Comparison of ENCODE assay signal across 19 cellular contexts in the genomic region with DNA sequence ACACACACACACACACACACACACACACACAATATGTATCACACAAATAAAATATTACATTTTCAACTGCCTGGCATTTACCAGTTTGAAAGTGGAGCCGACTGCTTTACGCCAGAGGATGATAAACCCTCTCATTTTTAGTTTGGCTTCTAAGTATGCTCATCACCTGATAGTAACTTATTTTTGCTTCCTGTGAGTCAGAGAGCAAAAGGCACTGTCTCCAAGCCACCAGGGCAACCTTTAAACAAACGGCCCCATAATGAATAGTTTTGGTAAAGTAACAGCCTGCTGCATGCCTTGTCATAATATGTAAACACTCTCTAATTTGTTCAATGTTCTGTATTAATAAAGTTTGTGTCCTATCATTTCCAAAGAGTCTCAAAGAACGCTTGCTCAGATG. TPM values are rescaled to one million over a fixed set of nuclear protein-coding genes. Genes with fewer than 3 reads are reported as not detected.
A peak's percentile ranks its signal among the peaks of the same experiment; 100 is the strongest.
DNase-seq lines count a peak whose midpoint lies in the region; ATAC-seq, FAIRE-seq and TF ChIP-seq lines count a peak whose summit lies in the region.
"Had no signal": no experiment of that assay in that cellular context is flagged by ENCODE, and none has a peak within 500 bp of the region (broad histone marks: within the 10 kb centered on the region; RNA-seq: fewer than 3 reads in every experiment).

No MANE protein-coding gene starts in this region.

- intact Hi-C loops in HepG2 (cut with micrococcal nuclease; ENCODE audit: unreplicated experiment) = loop anchor here (5.0 kb wide), 1 partner anchor 585 kb away; no protein-coding TSS in a partner anchor

- H3K79me2 ChIP-seq in astrocyte (ENCODE audit: insufficient read depth, low read length) (no peaks in the 10 kb centered on the region), HepG2 (ENCODE audit: insufficient read depth, low read length) (no peaks in the 10 kb centered on the region)

- WGBS in HepG2 (ENCODE audit: low lambda C conversion rate) = 2% methylated on average over 4 of the region's 4 CpGs

- H3K27ac ChIP-seq in astrocyte (ENCODE audit: low read depth, low read length) = no peak overlapping the region
- H3K27ac ChIP-seq in HepG2 (ENCODE audit: extremely low read length, insufficient read depth, low read length) = no peak overlapping the region
- H3K27ac ChIP-seq: gastroesophageal sphincter, neutrophil had no signal

- BruUV-seq in HepG2 (replicated peaks; lab: Mats Ljungman, UMichigan) = no TSS peak

- H3K27me3 Mint-ChIP-seq in astrocyte (ENCODE audit: low read depth, unreplicated experiment) = peaks cover 20% of the 10 kb centered on the region

- H3K4me2 ChIP-seq in astrocyte (ENCODE audit: low read length) (no peak overlapping the region), HepG2 (ENCODE audit: low read depth, low read length) (peak overlapping the region; percentile 23; the same call in 1 of the 2 replicates)

- POLR2A ChIA-PET in HepG2 (lab: Yijun Ruan, JAX) = no interaction called here

- H3K36me3 Mint-ChIP-seq in astrocyte (ENCODE audit: low read depth, unreplicated experiment) = no peaks in the 10 kb centered on the region
- H3K36me3 Mint-ChIP-seq: T-cell, type B pancreatic cell had no signal

- no peak for TF ChIP-seq CTCF in astrocyte (IDR thresholded peaks at IDR 0.05; ENCODE audit: insufficient read depth, low read depth, low read length)
- no peak for TF ChIP-seq CTCF in HepG2 (CRISPR knock-in tag; IDR thresholded peaks at IDR 0.05)

- H3K4me1 ChIP-seq in astrocyte (ENCODE audit: insufficient read depth, low read length) (peaks cover 8% of the 10 kb centered on the region), HepG2 (ENCODE audit: insufficient read depth, low read length) (peaks cover 7% of the 10 kb centered on the region; the same call in 1 of the 2 replicates)

- H3K36me3 ChIP-seq in astrocyte (ENCODE audit: insufficient read depth, low read length) = no peaks in the 10 kb centered on the region
- H3K36me3 ChIP-seq in HepG2 (replicated peaks in 1 of 2; ENCODE audit: control insufficient read depth in 1 of 2, insufficient read depth in 2 of 2, low read length in 2 of 2) = no peaks in the 10 kb centered on the region
- H3K36me3 ChIP-seq: gastroesophageal sphincter, neutrophil had no signal

- H3K4me3 ChIP-seq in astrocyte (ENCODE audit: insufficient read depth, low read depth, low read length) = no peak overlapping the region
- no peak overlapping the region for H3K4me3 ChIP-seq in HepG2 (replicated peaks in 1 of 3; ENCODE audit: insufficient read depth in 1 of 3, low read depth in 2 of 3, low read length in 3 of 3)
- H3K4me3 ChIP-seq: gastroesophageal sphincter, lung had no signal

- DNase-seq in Daoy (ENCODE audit: low read depth) = peak; percentile 32
- DNase-seq in HS-5 (ENCODE audit: low read depth) = peak; percentile 24
- peak; percentile 7 for DNase-seq in astrocyte (ENCODE audit: low read depth)
- DNase-seq in HepG2 (ENCODE audit: low spot score) = peak; percentile 23
- no peak for DNase-seq in SKM-1 treated with dmso at 0.1 percent for 144 hours (lab: John Stamatoyannopoulos, UW; ENCODE audit: unreplicated experiment)
- no peak for DNase-seq in DMS79 (lab: John Stamatoyannopoulos, UW)
- DNase-seq in HPDE6-E6E7 (ENCODE audit: extremely low spot score) = no peak
- DNase-seq: activated CD4-positive, alpha-beta T cell treated with anti-CD3 and anti-CD28 coated beads, Interleukin-2, amount 10 ng/mL, durations not matched to agents 24 days and 14 days; activated CD8-positive, alpha-beta memory T cell treated with anti-CD3 and anti-CD28 coated beads, Interleukin-2, amount 50 U/mL, for 48 hours; caudate nucleus; NCI-H524 treated with DMSO at 0.1 percent for 48 hours; retina; T-cell had no signal

- H3K9me3 ChIP-seq in astrocyte (ENCODE audit: insufficient read depth, low read depth, low read length) (no peaks in the 10 kb centered on the region), HepG2 (ENCODE audit: low read length) (no peaks in the 10 kb centered on the region)
- H3K9me3 ChIP-seq: neutrophil had no signal

- in situ Hi-C loops in HepG2 (cut with HindIII; ENCODE audit: extremely low pct_ligation_motif_present, low pct_unique_long_range_greater_than_20kb) = no loop called here

- H3K9me3 Mint-ChIP-seq in astrocyte (ENCODE audit: unreplicated experiment) = no peaks in the 10 kb centered on the region
- H3K9me3 Mint-ChIP-seq: activated CD4-positive, alpha-beta T cell treated with anti-CD3 and anti-CD28 coated beads, Interleukin-2, amount 10 ng/mL, durations not matched to agents 24 days and 14 days; T-cell; type B pancreatic cell had no signal

- peak; percentile 38; the same call in 1 of the 3 replicates for ATAC-seq in HepG2
- ATAC-seq in HG03108 (IDR thresholded peaks at IDR 0.05; ENCODE audit: unreplicated experiment) = no peak
- ATAC-seq: gastroesophageal sphincter, T-cell had no signal

- no peak overlapping the region for H3K27ac Mint-ChIP-seq in astrocyte (ENCODE audit: unreplicated experiment)
- H3K27ac Mint-ChIP-seq: activated CD4-positive, alpha-beta T cell treated with anti-CD3 and anti-CD28 coated beads, Interleukin-2, amount 10 ng/mL, durations not matched to agents 24 days and 14 days; T-cell; type B pancreatic cell had no signal

- TF ChIP-seq POLR2A in HepG2 (IDR thresholded peaks at IDR 0.05; ENCODE audit: insufficient read depth in 1 of 2, low read depth in 2 of 2, low read length in 2 of 2) = no peak

- peaks cover 4% of the 10 kb centered on the region for H3K4me1 Mint-ChIP-seq in astrocyte (ENCODE audit: low read depth, unreplicated experiment)
- H3K4me1 Mint-ChIP-seq: activated CD4-positive, alpha-beta T cell treated with anti-CD3 and anti-CD28 coated beads, Interleukin-2, amount 10 ng/mL, durations not matched to agents 24 days and 14 days had no signal

- no peak overlapping the region for H3K4me3 Mint-ChIP-seq in astrocyte (ENCODE audit: unreplicated experiment)
- H3K4me3 Mint-ChIP-seq: activated CD4-positive, alpha-beta T cell treated with anti-CD3 and anti-CD28 coated beads, Interleukin-2, amount 10 ng/mL, durations not matched to agents 24 days and 14 days; T-cell; type B pancreatic cell had no signal

- peaks cover 12% of the 10 kb centered on the region for H3K27me3 ChIP-seq in astrocyte (ENCODE audit: insufficient read depth, low read length)
- no peaks in the 10 kb centered on the region; a peak in 1 of 5 replicates for H3K27me3 ChIP-seq in HepG2 (ENCODE audit: control insufficient read depth in 1 of 2, insufficient read depth in 2 of 2, low read length in 2 of 2)

- FAIRE-seq in astrocyte (lab: Jason Lieb, UNC) (no peak), HepG2 (lab: Jason Lieb, UNC) (no peak)
- FAIRE-seq: keratinocyte had no signal

- TF ChIP-seq RAD21 in HepG2 (CRISPR knock-in tag; IDR thresholded peaks at IDR 0.05) = no peak

- H3K9ac ChIP-seq in astrocyte (ENCODE audit: low read length) = no peak overlapping the region
- H3K9ac ChIP-seq in HepG2 (ENCODE audit: insufficient read depth, low read depth, low read length) = no peak overlapping the region

- CTCF ChIA-PET in HepG2 (lab: Yijun Ruan, JAX; ENCODE audit: low intra/inter-chr PET ratio, low total read pairs) = no interaction called here

- no peak overlapping the region for H2AFZ ChIP-seq in astrocyte (ENCODE audit: low read depth, low read length)
- no peak overlapping the region for H2AFZ ChIP-seq in HepG2 (ENCODE audit: low read length)

- H4K20me1 ChIP-seq in astrocyte (ENCODE audit: insufficient read depth, low read length) = no peaks in the 10 kb centered on the region
- no peaks in the 10 kb centered on the region for H4K20me1 ChIP-seq in HepG2 (ENCODE audit: insufficient read depth, low read length)

- TF ChIP-seq EP300 in HepG2 (IDR thresholded peaks at IDR 0.05; ENCODE audit: low read depth in 2 of 2, low read length in 2 of 2) (no peak), HepG2 (CRISPR knock-in tag; IDR thresholded peaks at IDR 0.05; ENCODE audit: borderline replicate concordance) (no peak)

TF ChIP-seq in HepG2, 621 proteins besides CTCF, POLR2A, EP300 and RAD21 (continues in another document):
- peak; percentile 12; the same call in 1 of the 2 replicates for TF ChIP-seq ETV5 (CRISPR knock-in tag; IDR thresholded peaks at IDR 0.05; ENCODE audit: borderline replicate concordance)

RNA-seq across cellular contexts. Expression of a gene that starts 26.9 kb away (rescaled TPM):
- 5.7 and 6.5 TPM in 2 replicates for total RNA-seq in Daoy (2014; rRNA removed; shearing (Covaris generic))
- total RNA-seq in astrocyte (3.2 and 4.4 TPM in 2 replicates), HepG2 (2016; rRNA removed; fragmentation: Illumina TruSeq; extraction: Trizol) (0.20 TPM in 1 of 2 replicates, not detected in the other)
- total RNA-seq in HepG2 (2016; cell fraction: cytosol; rRNA removed; fragmentation: Illumina TruSeq; extraction: Trizol; ENCODE audit: low read depth) = not detected in 2 replicates
- 0.28 TPM in 1 of 2 replicates, not detected in the other for total RNA-seq in HepG2 (2016; cell fraction: insoluble cytoplasmic fraction; rRNA removed; fragmentation: Illumina TruSeq; extraction: Trizol)
- total RNA-seq in HepG2 (2016; cell fraction: membrane; rRNA removed; fragmentation: Illumina TruSeq; extraction: Trizol) = 0.09 and 0.17 TPM in 2 replicates
- 0.40 and 0.88 TPM in 2 replicates for total RNA-seq in HepG2 (2016; cell fraction: nucleus; rRNA removed; fragmentation: Illumina TruSeq; extraction: Trizol)
- polyA plus RNA-seq in HepG2 (2011; rRNA removed) = 0.37 and 0.55 TPM in 2 replicates
- 0.42 and 0.46 TPM in 2 replicates for polyA plus RNA-seq in HepG2 (2011; cell fraction: cytosol; rRNA removed)
- 1.9 and 2.3 TPM in 2 replicates for polyA plus RNA-seq in HepG2 (2011; cell fraction: nucleus; rRNA removed)
- 0.13 and 1.5 TPM in 2 replicates for polyA plus RNA-seq in HepG2 (2012)
- polyA plus RNA-seq in HepG2 (2016; cell fraction: cytosol; fragmentation: Illumina TruSeq; extraction: Trizol; ENCODE audit: low read depth) = not detected in 2 replicates
- polyA plus RNA-seq in HepG2 (2016; cell fraction: insoluble cytoplasmic fraction; fragmentation: Illumina TruSeq; extraction: Trizol; ENCODE audit: low read depth) = 0.11 TPM in 1 of 2 replicates, not detected in the other
- 0.07 and 0.26 TPM in 2 replicates for polyA plus RNA-seq in HepG2 (2016; cell fraction: membrane; fragmentation: Illumina TruSeq; extraction: Trizol; ENCODE audit: low read depth)
- 0.53 and 0.56 TPM in 2 replicates for polyA plus RNA-seq in HepG2 (2016; cell fraction: nucleus; fragmentation: Illumina TruSeq; extraction: Trizol; ENCODE audit: insufficient read depth, low read depth)
- 0.56 and 10.8 TPM in 2 replicates for polyA minus RNA-seq in HepG2 (2011; rRNA and poly(A)+ RNA removed; ENCODE audit: low replicate concordance)
- polyA minus RNA-seq in HepG2 (2011; cell fraction: cytosol; rRNA and poly(A)+ RNA removed) = 0.26 and 1.2 TPM in 2 replicates
- polyA minus RNA-seq in HepG2 (2011; cell fraction: nucleus; rRNA and poly(A)+ RNA removed) = 1.1 and 1.3 TPM in 2 replicates

Comparison
In these comparisons a context has a peak if more than half of its experiments do, and no peak if none do; other contexts are left out.
1. DNase-seq: peak in Daoy (single experiment), HS-5 (single experiment), astrocyte (single experiment) and HepG2 (single experiment); none in SKM-1 treated with dmso at 0.1 percent for 144 hours (single experiment), DMS79 (single experiment) and HPDE6-E6E7 (single experiment).